Comparison of ENCODE assay signal across 7 cellular contexts in genomic region chr1:36450919-36451305, GRCh38. TPM values are rescaled to one million over a fixed set of nuclear protein-coding genes. Genes with fewer than 3 reads are reported as not detected.
DNase-seq lines count a peak whose midpoint lies in the region; ATAC-seq, FAIRE-seq and TF ChIP-seq lines count a peak whose summit lies in the region.

No MANE protein-coding gene starts in this region.

- H3K27me3 ChIP-seq in KMS-11 (ENCODE audit: insufficient read depth, low read depth) (no peaks in the 10 kb centered on the region), ascending aorta (no peaks in the 10 kb centered on the region), subcutaneous abdominal adipose tissue (ENCODE audit: control insufficient read depth in 5 of 5, insufficient read depth in 4 of 5, low read length in 5 of 5) (no peaks in the 10 kb centered on the region)

- TF ChIP-seq CTCF in KMS-11 (conservative IDR thresholded peaks at IDR 0.05; ENCODE audit: low read depth, low read length) (no peak), ascending aorta (IDR thresholded peaks at IDR 0.05) (no peak), kidney (IDR thresholded peaks at IDR 0.05; ENCODE audit: borderline replicate concordance, extremely low read depth, insufficient read depth) (no peak)

- H3K9me3 ChIP-seq in ascending aorta = no peaks in the 10 kb centered on the region
- no peaks in the 10 kb centered on the region for H3K9me3 ChIP-seq in kidney (ENCODE audit: control insufficient read depth in 1 of 2, low read length in 2 of 2)
- H3K9me3 ChIP-seq in subcutaneous abdominal adipose tissue (ENCODE audit: control insufficient read depth in 5 of 5, low read length in 5 of 5) = no peaks in the 10 kb centered on the region

- intact Hi-C loops in ascending aorta (cut with DNase I) = loop anchor here (2.0 to 10.0 kb wide), 4 partner anchors 14 to 1564 kb away; partner anchors contain the start of genes LSM10, MRPS15, PSMB2 and UTP11
- intact Hi-C loops in kidney (cut with DNase I) = no loop called here

- peaks cover 3% of the 10 kb centered on the region for H3K4me1 ChIP-seq in KMS-11 (ENCODE audit: low read depth, poor library complexity, severe bottlenecking)
- H3K4me1 ChIP-seq in ascending aorta = peaks cover 3 to 8% of the 10 kb centered on the region in 2 donors
- peaks cover 0 to 2% of the 10 kb centered on the region in 2 donors for H3K4me1 ChIP-seq in kidney (ENCODE audit: control insufficient read depth in 1 of 2, insufficient read depth in 1 of 2, low read depth in 1 of 2, low read length in 2 of 2)
- peaks cover 0 to 55% (median 30%) of the 10 kb centered on the region in 5 donors for H3K4me1 ChIP-seq in subcutaneous abdominal adipose tissue (ENCODE audit: control insufficient read depth in 5 of 5, insufficient read depth in 5 of 5, low read length in 5 of 5)

- H3K4me3 ChIP-seq in KMS-11 (IDR thresholded peaks at IDR 0.05; ENCODE audit: insufficient read depth, low read depth, low read length) = peak overlapping the region; percentile 13
- H3K4me3 ChIP-seq in ascending aorta = peak overlapping the region; percentile 55 to 82
- H3K4me3 ChIP-seq in kidney (ENCODE audit: low read length in 2 of 2) = peak overlapping the region; percentile 74 to 87
- H3K4me3 ChIP-seq in subcutaneous abdominal adipose tissue (ENCODE audit: low read depth in 1 of 5, low read length in 5 of 5) = peak overlapping the region; percentile 71 to 77 (median 74)

- ATAC-seq in GM18502 (IDR thresholded peaks at IDR 0.05; ENCODE audit: poor library complexity, unreplicated experiment) = no peak
- ATAC-seq in GM19455 (IDR thresholded peaks at IDR 0.05; ENCODE audit: unreplicated experiment) = no peak

- DNase-seq in ascending aorta (ENCODE audit: low spot score in 2 of 2) = no peak
- DNase-seq in kidney = no peak
- DNase-seq in DMS79 treated with DMSO at 0.1 percent for 48 hours (lab: John Stamatoyannopoulos, UW) = no peak

- H2AFZ ChIP-seq in KMS-11 (ENCODE audit: low read depth) = peak overlapping the region; percentile 97

- H3K9ac ChIP-seq in KMS-11 = peak overlapping the region; percentile 54
- H3K9ac ChIP-seq in kidney (ENCODE audit: low read length in 2 of 2) = peak overlapping the region; percentile 27 to 98
- H3K9ac ChIP-seq in subcutaneous abdominal adipose tissue (ENCODE audit: low read length in 5 of 5) = peak overlapping the region; percentile 43 to 93 (median 90)

- H3K27ac ChIP-seq in KMS-11 = peak overlapping the region; percentile 50
- H3K27ac ChIP-seq in ascending aorta = peak overlapping the region; percentile 95 to 97
- peak overlapping the region; percentile 97 to 99 for H3K27ac ChIP-seq in kidney (ENCODE audit: low read depth in 2 of 2, low read length in 2 of 2)
- peak overlapping the region; percentile 98 for H3K27ac ChIP-seq in subcutaneous abdominal adipose tissue (ENCODE audit: low read depth, low read length)

- FAIRE-seq in kidney (lab: Jason Lieb, UNC) = no peak

- H3K36me3 ChIP-seq in KMS-11 (ENCODE audit: insufficient read depth) (no peaks in the 10 kb centered on the region), ascending aorta (peaks cover 7 to 12% of the 10 kb centered on the region in 2 donors), kidney (ENCODE audit: control insufficient read depth in 1 of 2, insufficient read depth in 2 of 2, low read length in 2 of 2) (peaks cover 9 to 15% of the 10 kb centered on the region in 2 donors), subcutaneous abdominal adipose tissue (ENCODE audit: control insufficient read depth in 5 of 5, insufficient read depth in 5 of 5, low read length in 5 of 5) (peaks cover 7 to 22% (median 18%) of the 10 kb centered on the region in 5 donors)

- no peaks in the 10 kb centered on the region for H3K79me2 ChIP-seq in KMS-11 (ENCODE audit: insufficient read depth, low read depth)

- H3K4me2 ChIP-seq in KMS-11 = peak overlapping the region; percentile 57

- no peaks in the 10 kb centered on the region for H4K20me1 ChIP-seq in KMS-11 (ENCODE audit: insufficient read depth)

RNA-seq across cellular contexts. Expression of gene OSCP1, which starts 0.7 kb away (rescaled TPM):
- total RNA-seq in ascending aorta (10.6 TPM), kidney (22.0 TPM)
- 27.8 TPM for polyA plus RNA-seq in kidney (ENCODE audit: insufficient read depth, low read depth, low replicate concordance)

RNA-seq across cellular contexts. Expression of gene MRPS15, which starts 13.3 kb away (rescaled TPM):
- total RNA-seq in ascending aorta = 30.4 TPM
- 48.1 TPM for total RNA-seq in kidney
- polyA plus RNA-seq in kidney (ENCODE audit: insufficient read depth, low read depth, low replicate concordance) = 160 TPM

RNA-seq across cellular contexts. Expression of gene CSF3R, which starts 31.8 kb away (rescaled TPM):
- total RNA-seq in ascending aorta = 3.1 TPM
- 13.3 TPM for total RNA-seq in kidney
- polyA plus RNA-seq in kidney (ENCODE audit: insufficient read depth, low read depth, low replicate concordance) = 1.4 TPM

RNA-seq across cellular contexts. Expression of gene LSM10, which starts 53.2 kb away (rescaled TPM):
- 9.8 TPM for total RNA-seq in ascending aorta
- 29.5 TPM for total RNA-seq in kidney
- polyA plus RNA-seq in kidney (ENCODE audit: insufficient read depth, low read depth, low replicate concordance) = 91.6 TPM

Comparison
In these comparisons a context has a peak if more than half of its experiments do, and no peak if none do; other contexts are left out.
1. H3K4me3 ChIP-seq: peak in every context shown above with its lines; median percentile 80 in kidney; 74 in subcutaneous abdominal adipose tissue; 68 in ascending aorta; 13 in KMS-11.